Comparison of ENCODE assay signal across 16 cellular contexts in genomic region chr4:48667148-48667547, GRCh38.
"Had no signal": no experiment of that assay in that cellular context is flagged by ENCODE, and none has a peak within 500 bp of the region (broad histone marks: within the 10 kb centered on the region; RNA-seq: fewer than 3 reads in every experiment).

No MANE protein-coding gene starts in this region.

- H3K4me3 ChIP-seq: cardiac muscle cell, psoas muscle, sigmoid colon, SJCRH30, upper lobe of right lung had no signal

- H3K9me3 ChIP-seq: sigmoid colon, SJCRH30 had no signal

- H3K4me3 Mint-ChIP-seq: activated CD8-positive, alpha-beta memory T cell treated with anti-CD3 and anti-CD28 coated beads, Interleukin-2, amount 10 ng/mL, durations not matched to agents 7 days and 5 days; activated naive CD4-positive, alpha-beta T cell treated with anti-CD3 and anti-CD28 coated beads, Interleukin-2, amount 50 U/mL, for 24 hours; stimulated activated naive CD8-positive, alpha-beta T cell treated with anti-CD3 and anti-CD28 coated beads, Interleukin-15, amount 100 ng/mL, for 72 hours; T-helper 2 cell treated with Interferon-gamma antibody and Interleukin-4, amounts not matched to agents 5 μg/mL and 100 μg/mL, for 36 hours had no signal

- H3K27me3 ChIP-seq: cardiac muscle cell, sigmoid colon, SJCRH30, upper lobe of right lung had no signal

- H3K4me1 ChIP-seq: SJCRH30 had no signal

- H3K27me3 Mint-ChIP-seq: activated CD8-positive, alpha-beta memory T cell treated with anti-CD3 and anti-CD28 coated beads, Interleukin-2, amount 10 ng/mL, durations not matched to agents 7 days and 5 days; activated naive CD4-positive, alpha-beta T cell treated with anti-CD3 and anti-CD28 coated beads, Interleukin-2, amount 50 U/mL, for 24 hours; stimulated activated naive CD8-positive, alpha-beta T cell treated with anti-CD3 and anti-CD28 coated beads, Interleukin-15, amount 100 ng/mL, for 72 hours had no signal

- H3K27ac ChIP-seq: sigmoid colon, SJCRH30, upper lobe of right lung had no signal

- H3K36me3 ChIP-seq: cardiac muscle cell, sigmoid colon, SJCRH30, upper lobe of right lung had no signal

- DNase-seq: activated CD4-positive, alpha-beta T cell treated with anti-CD3 and anti-CD28 coated beads, Interleukin-2, amount 50 U/mL, for 1 hour; activated CD8-positive, alpha-beta memory T cell treated with anti-CD3 and anti-CD28 coated beads, Interleukin-2, amount 10 ng/mL, durations not matched to agents 7 days and 5 days; activated effector memory CD4-positive, alpha-beta T cell treated with anti-CD3 and anti-CD28 coated beads, Interleukin-2, amount 50 U/mL, for 16 hours; activated T-cell treated with anti-CD3 and anti-CD28 coated beads, Interleukin-2, amount 50 U/mL, for 1 hour; hypothalamus; kidney glomerular epithelial cell; psoas muscle; sigmoid colon; SJCRH30; stimulated activated CD4-positive, alpha-beta T cell treated with anti-CD3 and anti-CD28 coated beads, Interleukin-1b, Interleukin-23, amount 100 ng/mL, for 48 hours; stimulated activated naive CD8-positive, alpha-beta T cell treated with anti-CD3 and anti-CD28 coated beads, Interleukin-15, amount 100 ng/mL, for 72 hours; upper lobe of right lung had no signal

- ATAC-seq: activated CD4-positive, CD25-positive, alpha-beta regulatory T cell treated with anti-CD3 and anti-CD28 coated beads, Interleukin-2, amount 50 U/mL, for 24 hours; activated CD8-positive, alpha-beta memory T cell treated with anti-CD3 and anti-CD28 coated beads, Interleukin-2, amount 10 ng/mL, durations not matched to agents 7 days and 5 days; psoas muscle; stimulated activated naive CD8-positive, alpha-beta T cell treated with anti-CD3 and anti-CD28 coated beads, Interleukin-15, amount 100 ng/mL, for 72 hours; upper lobe of right lung had no signal
